ENCODE assay signal across 8 cellular contexts in the genomic region with DNA sequence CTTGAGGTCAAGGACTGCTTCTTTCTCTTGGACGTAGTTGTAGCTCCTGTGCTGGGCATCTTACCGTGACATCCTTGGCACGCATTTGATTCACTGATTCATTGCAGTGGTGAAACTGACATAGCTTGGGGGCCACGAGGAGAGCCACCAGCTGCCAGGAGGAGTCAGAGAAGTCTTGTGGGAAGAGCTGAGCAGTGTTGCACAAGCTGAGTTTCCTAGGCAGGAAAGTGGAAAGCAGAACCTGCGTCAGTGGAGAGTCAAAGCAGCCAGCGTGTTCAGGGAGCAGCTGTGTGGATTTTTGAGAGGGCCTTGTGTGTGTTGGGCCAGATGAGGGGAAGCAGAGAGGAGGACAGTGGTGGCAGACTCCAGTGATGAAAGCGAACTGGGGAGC. TPM values are rescaled to one million over a fixed set of nuclear protein-coding genes. Genes with fewer than 3 reads are reported as not detected.
DNase-seq lines count a peak whose midpoint lies in the region; ATAC-seq, FAIRE-seq and TF ChIP-seq lines count a peak whose summit lies in the region.

No MANE protein-coding gene starts in this region.

- peaks cover 0 to 10% (median 0%) of the 10 kb centered on the region in 11 experiments; a peak in 2 of 22 replicates for H4K20me1 ChIP-seq in BLaER1 treated with 17β-estradiol and CSF1 and Interleukin-3, amounts not matched to agents 10 nM and 100 nM

- H3K4me2 ChIP-seq in BLaER1 treated with 17β-estradiol and CSF1 and Interleukin-3, amounts not matched to agents 10 nM and 100 nM: peak overlapping the region in 10 of 11 experiments; percentile 20 to 87 (median 81); a peak in 20 of 22 replicates

- FAIRE-seq in HTR-8/SVneo (lab: Jason Lieb, UNC): no peak

- no peaks in the 10 kb centered on the region for H3K27me3 ChIP-seq in BLaER1 treated with 17β-estradiol and CSF1 and Interleukin-3, amounts not matched to agents 10 nM and 100 nM
- no peaks in the 10 kb centered on the region for H3K27me3 ChIP-seq in lower lobe of right lung (ENCODE audit: low read depth)

- DNase-seq in astrocyte of the spinal cord (ENCODE audit: low read depth, low spot score) (peak; percentile 49), lower lobe of right lung (peak; percentile 75), NCI-H1694 treated with DMSO at 0.1 percent for 48 hours (lab: John Stamatoyannopoulos, UW) (no peak), NCI-H128 (lab: John Stamatoyannopoulos, UW; ENCODE audit: unreplicated experiment) (no peak), HTR-8/SVneo (ENCODE audit: insufficient read length, low spot score) (no peak)

- peaks cover 24 to 73% (median 60%) of the 10 kb centered on the region in 11 experiments for H3K36me3 ChIP-seq in BLaER1 treated with 17β-estradiol and CSF1 and Interleukin-3, amounts not matched to agents 10 nM and 100 nM
- H3K36me3 ChIP-seq in lower lobe of right lung: no peaks in the 10 kb centered on the region

- peaks cover 0 to 100% (median 87%) of the 10 kb centered on the region in 10 experiments; a peak in 18 of 20 replicates for H3K4me1 ChIP-seq in BLaER1 treated with 17β-estradiol and CSF1 and Interleukin-3, amounts not matched to agents 10 nM and 100 nM
- H3K4me1 ChIP-seq in lower lobe of right lung: peaks cover 55% of the 10 kb centered on the region

- H3K27ac ChIP-seq in BLaER1 treated with 17β-estradiol and CSF1 and Interleukin-3, amounts not matched to agents 10 nM and 100 nM: peak overlapping the region; percentile 57 to 98 (median 93)
- peak overlapping the region; percentile 13 for H3K27ac ChIP-seq in lower lobe of right lung

- peak overlapping the region in 10 of 11 experiments; percentile 20 to 79 (median 74); a peak in 19 of 22 replicates for H3K9ac ChIP-seq in BLaER1 treated with 17β-estradiol and CSF1 and Interleukin-3, amounts not matched to agents 10 nM and 100 nM

- intact Hi-C loops in lower lobe of right lung (cut with DNase I): no loop called here

- peak; percentile 28 for ATAC-seq in HG03521 (IDR thresholded peaks at IDR 0.05; ENCODE audit: unreplicated experiment)
- ATAC-seq in lower lobe of right lung: peak; percentile 61 to 87
- no peak for ATAC-seq in HG03354 (IDR thresholded peaks at IDR 0.05; ENCODE audit: poor library complexity, severe bottlenecking, unreplicated experiment)

- H3K9me3 ChIP-seq in BLaER1 treated with 17β-estradiol and CSF1 and Interleukin-3, amounts not matched to agents 10 nM and 100 nM (replicated peaks in 1 of 11): peaks cover 0 to 19% (median 11%) of the 10 kb centered on the region in 11 experiments; a peak in 15 of 22 replicates
- no peaks in the 10 kb centered on the region for H3K9me3 ChIP-seq in lower lobe of right lung

- peak overlapping the region in 4 of 10 experiments; percentile 10 to 47 (median 16); a peak in 2 of 20 replicates for H3K4me3 ChIP-seq in BLaER1 treated with 17β-estradiol and CSF1 and Interleukin-3, amounts not matched to agents 10 nM and 100 nM
- H3K4me3 ChIP-seq in astrocyte of the spinal cord (ENCODE audit: low read depth, low read length): no peak overlapping the region
- H3K4me3 ChIP-seq in lower lobe of right lung: no peak overlapping the region

- in situ Hi-C loops in astrocyte of the spinal cord (cut with HindIII; ENCODE audit: low sequenced_read_pairs): no loop called here

- TF ChIP-seq CTCF in astrocyte of the spinal cord (IDR thresholded peaks at IDR 0.05; ENCODE audit: low read depth, low read length) (no peak), lower lobe of right lung (IDR thresholded peaks at IDR 0.05) (no peak)

RNA-seq across cellular contexts. Expression of gene GPR183, which starts 5.3 kb away (rescaled TPM):
- 9.0 TPM for total RNA-seq in lower lobe of right lung

RNA-seq across cellular contexts. Expression of gene GPR18, which starts 54.3 kb away (rescaled TPM):
- 0.38 TPM for total RNA-seq in lower lobe of right lung

Comparison
In these comparisons a context has a peak if more than half of its experiments do, and no peak if none do; other contexts are left out.
1. DNase-seq: peak in astrocyte of the spinal cord (single experiment) and lower lobe of right lung (single experiment); none in NCI-H1694 treated with DMSO at 0.1 percent for 48 hours (single experiment), NCI-H128 (single experiment) and HTR-8/SVneo (single experiment).